33 cellular contexts compared by ENCODE assay signal in the genomic region with DNA sequence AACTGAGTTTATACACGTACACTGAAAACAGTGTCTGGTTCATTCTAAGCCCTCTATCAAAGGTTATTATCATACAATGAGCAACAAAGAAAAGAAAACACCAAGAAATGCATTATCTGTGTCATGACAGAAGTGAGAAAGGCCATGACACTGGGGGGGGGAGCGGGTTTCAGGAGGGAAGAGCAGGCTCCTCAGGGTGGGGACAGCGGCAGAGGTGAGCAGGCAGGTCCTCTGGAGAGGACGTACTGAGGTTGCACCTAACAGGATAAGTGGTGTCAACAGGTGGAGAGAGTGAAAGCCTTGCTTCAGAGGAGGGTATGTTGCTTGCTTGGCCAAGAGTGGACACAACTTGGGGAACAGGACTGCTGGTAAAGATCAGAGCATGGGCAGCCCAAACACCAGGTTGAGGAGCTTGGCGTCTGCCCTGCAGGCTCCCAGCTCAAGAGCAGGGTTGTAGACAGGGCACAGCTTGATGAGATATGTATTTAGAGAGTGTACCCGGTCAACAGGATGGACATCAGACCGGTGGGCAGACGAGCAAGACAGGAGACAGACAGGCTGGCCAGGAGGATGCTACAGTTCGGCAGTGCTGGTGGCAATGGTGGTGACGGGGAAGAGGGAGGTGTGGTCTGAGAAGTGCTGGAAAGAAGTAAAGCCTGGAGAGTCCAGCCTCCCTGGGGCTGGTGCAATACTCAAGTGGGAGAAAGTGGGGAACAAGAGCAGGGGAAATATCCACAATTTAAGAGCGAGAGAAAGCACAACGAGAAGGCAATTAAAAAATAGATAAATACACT. TPM values are rescaled to one million over a fixed set of nuclear protein-coding genes. Genes with fewer than 3 reads are reported as not detected.
DNase-seq lines count a peak whose midpoint lies in the region; ATAC-seq, FAIRE-seq and TF ChIP-seq lines count a peak whose summit lies in the region.
"Had no signal": no experiment of that assay in that cellular context is flagged by ENCODE, and none has a peak within 500 bp of the region (broad histone marks: within the 10 kb centered on the region; RNA-seq: fewer than 3 reads in every experiment).

No MANE protein-coding gene starts in this region.

- H4K20me1 ChIP-seq in GM12878 (ENCODE audit: control insufficient read depth, insufficient read depth): no peaks in the 10 kb centered on the region

- ATAC-seq in CD4-positive, CD25-positive, alpha-beta regulatory T cell (ENCODE audit: low read depth in 2 of 2): peak in 1 of 2 donors; percentile 19
- peak; percentile 28 for ATAC-seq in GM12878
- ATAC-seq: activated CD4-positive, alpha-beta T cell treated with anti-CD3 and anti-CD28 coated beads for 36 hours; foreskin keratinocyte; heart right ventricle; naive thymus-derived CD4-positive, alpha-beta T cell; PC-3 had no signal

- TF ChIP-seq POLR2A in GM12878 (IDR thresholded peaks at IDR 0.05; ENCODE audit: low read depth, low read length): no peak

- peak overlapping the region; percentile 31 for H4K8ac ChIP-seq in mesenchymal stem cell (ENCODE audit: low read length)

- no peak overlapping the region for H3K4me2 ChIP-seq in GM12878 (ENCODE audit: control insufficient read depth, insufficient read depth)
- H3K4me2 ChIP-seq in mesenchymal stem cell (ENCODE audit: low read length, poor library complexity, severe bottlenecking): no peak overlapping the region

- intact Hi-C loops in GM12878 (cut with micrococcal nuclease; ENCODE audit: unreplicated experiment): no loop called here

- DNase-seq in CD4-positive, CD25-positive, alpha-beta regulatory T cell: no peak
- DNase-seq in CD8-positive, alpha-beta memory T cell: no peak
- DNase-seq in GM12878 (ENCODE audit: low read depth, low spot score) (no peak), mesenchymal stem cell (no peak), DMS 273 treated with DMSO at 0.1 percent for 48 hours (lab: John Stamatoyannopoulos, UW) (no peak), GDM1 (lab: John Stamatoyannopoulos, UW) (no peak)
- no peak for DNase-seq in activated T-cell treated with anti-CD3 and anti-CD28 coated beads, Interleukin-2, amount 50 U/mL, for 48 hours
- DNase-seq: activated CD4-positive, alpha-beta T cell treated with anti-CD3 and anti-CD28 coated beads for 36 hours; activated CD8-positive, alpha-beta memory T cell treated with anti-CD3 and anti-CD28 coated beads for 24 hours; activated gamma-delta T cell; cerebellar nuclear complex; dorsolateral prefrontal cortex; foreskin keratinocyte; GF-D8; heart right ventricle; kidney; midbrain; naive thymus-derived CD4-positive, alpha-beta T cell; NCI-H1048; NCI-H1694 treated with DMSO at 0.1 percent for 48 hours; NCI-H2171; NCI-H524 treated with DMSO at 0.1 percent for 48 hours; NK-92 treated with Interleukin-12 subunit alpha and Interleukin-12 subunit beta, amount 100 ng/mL, for 24 hours; PC-3; right lobe of liver; Right ventricle myocardium superior; stimulated activated CD4-positive, alpha-beta T cell treated with anti-CD3 and anti-CD28 coated beads, Interleukin-12 subunit alpha, Interleukin-12 subunit beta, amount 100 ng/mL, for 4 hours; stimulated activated CD4-positive, alpha-beta T cell treated with anti-CD3 and anti-CD28 coated beads, Interleukin-2, amount 100 ng/mL, for 48 hours; T-helper 9 cell; transverse colon had no signal

- H2BK15ac ChIP-seq in mesenchymal stem cell (ENCODE audit: low read depth, poor library complexity, severe bottlenecking): no peak overlapping the region

- TF ChIP-seq EP300 in GM12878 (IDR thresholded peaks at IDR 0.05; ENCODE audit: borderline replicate concordance in 1 of 2, control insufficient read depth in 1 of 2, low read depth in 2 of 2, low read length in 2 of 2): no peak

- peak overlapping the region in 2 of 4 donors; percentile 54 to 58 for H3K4me3 Mint-ChIP-seq in CD4-positive, CD25-positive, alpha-beta regulatory T cell
- H3K4me3 Mint-ChIP-seq in CD8-positive, alpha-beta memory T cell: peak overlapping the region in 1 of 7 donors; percentile 0
- H3K4me3 Mint-ChIP-seq: activated CD4-positive, alpha-beta T cell treated with anti-CD3 and anti-CD28 coated beads for 36 hours; naive thymus-derived CD4-positive, alpha-beta T cell had no signal

- H3K23ac ChIP-seq in mesenchymal stem cell (ENCODE audit: low read length in 2 of 2): no peak overlapping the region

- no peak overlapping the region for H4K91ac ChIP-seq in mesenchymal stem cell (ENCODE audit: low read length)

- no peak for TF ChIP-seq CTCF in GM12878 (IDR thresholded peaks at IDR 0.05 in 2 of 3, conservative IDR thresholded peaks at IDR 0.05 in 1 of 3; ENCODE audit: control insufficient read depth in 2 of 3, extremely low read depth in 1 of 3, insufficient read depth in 1 of 3, low read depth in 3 of 3, low read length in 3 of 3)

- H2AFZ ChIP-seq in GM12878 (ENCODE audit: control insufficient read depth, low read depth, low read length): no peak overlapping the region
- H2AFZ ChIP-seq in mesenchymal stem cell (ENCODE audit: low read depth, low read length): no peak overlapping the region

- H3K27me3 Mint-ChIP-seq in CD4-positive, CD25-positive, alpha-beta regulatory T cell: peaks cover 16% of the 10 kb centered on the region
- peaks cover 0 to 6% of the 10 kb centered on the region in 2 donors for H3K27me3 Mint-ChIP-seq in CD8-positive, alpha-beta memory T cell
- H3K27me3 Mint-ChIP-seq: activated CD4-positive, alpha-beta T cell treated with anti-CD3 and anti-CD28 coated beads for 36 hours had no signal

- no peak overlapping the region for H3K14ac ChIP-seq in mesenchymal stem cell (ENCODE audit: low read length in 2 of 2)

- H3K4me1 ChIP-seq in CD4-positive, CD25-positive, alpha-beta regulatory T cell (ENCODE audit: control insufficient read depth, insufficient read depth, low read length, poor library complexity, severe bottlenecking): peaks cover 7% of the 10 kb centered on the region
- peaks cover 21% of the 10 kb centered on the region for H3K4me1 ChIP-seq in CD8-positive, alpha-beta memory T cell (ENCODE audit: insufficient read depth, low read length)
- no peaks in the 10 kb centered on the region; the same call in 1 of the 2 replicates for H3K4me1 ChIP-seq in GM12878 (ENCODE audit: control insufficient read depth, insufficient read depth, low read length)
- H3K4me1 ChIP-seq in mesenchymal stem cell (ENCODE audit: control insufficient read depth, insufficient read depth, low read depth, low read length): peaks cover 3% of the 10 kb centered on the region
- H3K4me1 ChIP-seq: foreskin keratinocyte, heart right ventricle, transverse colon had no signal

- no peak overlapping the region for H2BK5ac ChIP-seq in mesenchymal stem cell (ENCODE audit: low read depth, low read length, poor library complexity, severe bottlenecking)

- H2BK12ac ChIP-seq in mesenchymal stem cell (ENCODE audit: low read length in 2 of 2): peak overlapping the region in 1 of 2 experiments; percentile 7

- peaks cover 46% of the 10 kb centered on the region for H3K79me1 ChIP-seq in mesenchymal stem cell (replicated peaks; ENCODE audit: low read length, poor library complexity, severe bottlenecking)

- no peaks in the 10 kb centered on the region for H3K27me3 ChIP-seq in CD4-positive, CD25-positive, alpha-beta regulatory T cell (ENCODE audit: control insufficient read depth, insufficient read depth, low read length)
- H3K27me3 ChIP-seq in CD8-positive, alpha-beta memory T cell (ENCODE audit: insufficient read depth, low read length, poor library complexity, severe bottlenecking): no peaks in the 10 kb centered on the region
- H3K27me3 ChIP-seq in GM12878 (replicated peaks in 1 of 2; ENCODE audit: control insufficient read depth in 2 of 2, insufficient read depth in 2 of 2, low read length in 1 of 2) (peaks cover 0 to 6% of the 10 kb centered on the region in 2 experiments; a peak in 2 of 4 replicates), mesenchymal stem cell (ENCODE audit: control insufficient read depth in 1 of 2, insufficient read depth in 1 of 2, low read length in 2 of 2) (peaks cover 15 to 19% of the 10 kb centered on the region in 2 experiments)
- H3K27me3 ChIP-seq: dorsolateral prefrontal cortex, esophagus muscularis mucosa, right lobe of liver, transverse colon had no signal

- H3K4me1 Mint-ChIP-seq in CD4-positive, CD25-positive, alpha-beta regulatory T cell: peaks cover 0 to 26% (median 24%) of the 10 kb centered on the region in 4 donors
- peaks cover 41 to 48% (median 41%) of the 10 kb centered on the region in 3 donors for H3K4me1 Mint-ChIP-seq in CD8-positive, alpha-beta memory T cell

- no peak for FAIRE-seq in GM12878 (lab: Jason Lieb, UNC)
- FAIRE-seq: endometrium, kidney had no signal

- H2AK5ac ChIP-seq in mesenchymal stem cell (ENCODE audit: low read length, severe bottlenecking): no peak overlapping the region

- H3K9me3 ChIP-seq in CD4-positive, CD25-positive, alpha-beta regulatory T cell (ENCODE audit: control insufficient read depth in 2 of 2, low read length in 2 of 2): no peaks in the 10 kb centered on the region
- no peaks in the 10 kb centered on the region for H3K9me3 ChIP-seq in CD8-positive, alpha-beta memory T cell (ENCODE audit: low read length)
- H3K9me3 ChIP-seq in GM12878 (replicated peaks; ENCODE audit: control insufficient read depth, insufficient read depth, low read length) (no peaks in the 10 kb centered on the region; the same call in 2 of the 3 replicates), mesenchymal stem cell (ENCODE audit: control insufficient read depth, low read length) (no peaks in the 10 kb centered on the region)
- H3K9me3 ChIP-seq: esophagus muscularis mucosa, heart right ventricle, right lobe of liver, transverse colon had no signal

- H2BK120ac ChIP-seq in mesenchymal stem cell (ENCODE audit: low read depth, low read length): no peak overlapping the region

- H3K79me2 ChIP-seq in GM12878 (ENCODE audit: control insufficient read depth, insufficient read depth, low read length): no peaks in the 10 kb centered on the region

- RAD21 ChIA-PET in GM12878 (lab: Charles Lee; ENCODE audit: unreplicated experiment): interaction anchor here (0.6 to 1.7 kb wide), 5 partner anchors 48 to 122 kb away, joined by 3 to 5 read pairs (median 4); no protein-coding TSS in a partner anchor

- no TSS peak for BruUV-seq in GM12878 (replicated peaks; lab: Mats Ljungman, UMichigan)

- TF ChIP-seq RAD21 in GM12878 (IDR thresholded peaks at IDR 0.05; ENCODE audit: insufficient read depth, low read depth, low read length): no peak

- no peaks in the 10 kb centered on the region for H3K36me3 Mint-ChIP-seq in CD4-positive, CD25-positive, alpha-beta regulatory T cell
- peaks cover 2 to 5% (median 4%) of the 10 kb centered on the region in 3 donors for H3K36me3 Mint-ChIP-seq in CD8-positive, alpha-beta memory T cell
- H3K36me3 Mint-ChIP-seq: naive thymus-derived CD4-positive, alpha-beta T cell had no signal

- 21% methylated on average over 12 of the region's 12 CpGs for WGBS in GM12878 (ENCODE audit: insufficient coverage, insufficient replicate concordance, low lambda C conversion rate, missing lambda C conversion rate)
- 81% methylated on average over 11 of the region's 12 CpGs for WGBS in mesenchymal stem cell

- POLR2A ChIA-PET in CD8-positive, alpha-beta memory T cell (lab: Charles Lee): interaction anchor here (0.6 to 1.3 kb wide), 2 partner anchors 10 to 16 kb away, joined by 3 read pairs; partner anchors contain the start of gene WHRN
- POLR2A ChIA-PET in GM12878 (lab: Charles Lee): interaction anchor here (0.6 to 1.7 kb wide), 4 partner anchors 10 to 495 kb away, joined by 3 to 5 read pairs (median 3); partner anchors contain the start of gene ATP6V1G1

- H3K27ac ChIP-seq in CD4-positive, CD25-positive, alpha-beta regulatory T cell (ENCODE audit: insufficient read depth, low read length, poor library complexity, severe bottlenecking): no peak overlapping the region
- no peak overlapping the region for H3K27ac ChIP-seq in CD8-positive, alpha-beta memory T cell (ENCODE audit: low read depth, low read length)
- H3K27ac ChIP-seq in GM12878 (ENCODE audit: control insufficient read depth, insufficient read depth): no peak overlapping the region
- no peak overlapping the region for H3K27ac ChIP-seq in mesenchymal stem cell (ENCODE audit: low read length, poor library complexity, severe bottlenecking)
- H3K27ac ChIP-seq: esophagus muscularis mucosa, foreskin keratinocyte, heart right ventricle, right lobe of liver, transverse colon had no signal

- H3K36me3 ChIP-seq in CD4-positive, CD25-positive, alpha-beta regulatory T cell (ENCODE audit: control insufficient read depth, insufficient read depth, low read length): no peaks in the 10 kb centered on the region
- no peaks in the 10 kb centered on the region for H3K36me3 ChIP-seq in CD8-positive, alpha-beta memory T cell (ENCODE audit: insufficient read depth, low read length)
- H3K36me3 ChIP-seq in GM12878 (ENCODE audit: control insufficient read depth in 2 of 2, insufficient read depth in 2 of 2, low read length in 1 of 2) (no peaks in the 10 kb centered on the region), mesenchymal stem cell (ENCODE audit: control insufficient read depth in 1 of 2, insufficient read depth in 2 of 2, low read depth in 1 of 2, low read length in 2 of 2) (peaks cover 0 to 5% of the 10 kb centered on the region in 2 experiments)
- H3K36me3 ChIP-seq: esophagus muscularis mucosa, heart right ventricle, right lobe of liver, transverse colon had no signal

- no peak overlapping the region for H3K4me3 ChIP-seq in CD4-positive, CD25-positive, alpha-beta regulatory T cell (ENCODE audit: low read depth, low read length)
- no peak overlapping the region for H3K4me3 ChIP-seq in CD8-positive, alpha-beta memory T cell (ENCODE audit: low read length)
- H3K4me3 ChIP-seq in GM12878 (no peak overlapping the region), mesenchymal stem cell (ENCODE audit: insufficient read depth in 1 of 2, low read depth in 1 of 2, low read length in 2 of 2) (no peak overlapping the region)
- H3K4me3 ChIP-seq: dorsolateral prefrontal cortex, esophagus muscularis mucosa, heart right ventricle, right lobe of liver, transverse colon had no signal

- CTCF ChIA-PET in CD8-positive, alpha-beta memory T cell (lab: Charles Lee): interaction anchor here (1.4 to 3.0 kb wide), 2 partner anchors 9 to 159 kb away, joined by 4 to 10 read pairs; no protein-coding TSS in a partner anchor
- CTCF ChIA-PET in GM12878 (lab: Yijun Ruan, JAX): interaction anchor here (0.6 to 3.9 kb wide), 12 partner anchors 7 to 158 kb away, joined by 3 to 29 read pairs (median 4); partner anchors contain the start of gene ATP6V1G1

- H3K27ac Mint-ChIP-seq in CD4-positive, CD25-positive, alpha-beta regulatory T cell: peak overlapping the region in 2 of 3 donors; percentile 6 to 47
- H3K27ac Mint-ChIP-seq in CD8-positive, alpha-beta memory T cell: peak overlapping the region in 5 of 8 donors; percentile 7 to 53 (median 18)
- H3K27ac Mint-ChIP-seq: activated CD4-positive, alpha-beta T cell treated with anti-CD3 and anti-CD28 coated beads for 36 hours; progenitor cell of endocrine pancreas had no signal

- in situ Hi-C loops in GM12878 (cut with MboI): no loop called here

- H3K9ac ChIP-seq in GM12878 (ENCODE audit: control insufficient read depth, insufficient read depth, low read length) (no peak overlapping the region), mesenchymal stem cell (ENCODE audit: low read length) (no peak overlapping the region)

- SMC1A ChIA-PET in GM12878 (lab: Charles Lee; ENCODE audit: uncharacterized antibody, unreplicated experiment): interaction anchor here (0.9 to 10.1 kb wide), 6 partner anchors 8 to 159 kb away, joined by 3 to 177 read pairs (median 8); no protein-coding TSS in a partner anchor

- peaks cover 0 to under 1% (median 0%) of the 10 kb centered on the region in 7 donors for H3K9me3 Mint-ChIP-seq in CD4-positive, CD25-positive, alpha-beta regulatory T cell
- no peaks in the 10 kb centered on the region for H3K9me3 Mint-ChIP-seq in CD8-positive, alpha-beta memory T cell

- no peak overlapping the region for H3K4ac ChIP-seq in mesenchymal stem cell (ENCODE audit: low read depth in 1 of 2, low read length in 2 of 2)

- no peak overlapping the region for H3K18ac ChIP-seq in mesenchymal stem cell (ENCODE audit: low read depth in 1 of 2, low read length in 2 of 2)

RNA-seq across cellular contexts. Expression of gene WHRN, which starts 10.3 kb away (rescaled TPM):
- total RNA-seq in CD4-positive, CD25-positive, alpha-beta regulatory T cell: 24.2 TPM
- 1 to 10 TPM in 3 of 4 donors, under 1 TPM in 1; 1.00 to 1.5 (median 1.4) TPM for polyA plus RNA-seq in CD4-positive, CD25-positive, alpha-beta regulatory T cell
- total RNA-seq in CD8-positive, alpha-beta memory T cell: 1 to 10 TPM; 8.6 to 9.0 TPM
- polyA plus RNA-seq in CD8-positive, alpha-beta memory T cell: 5.5 TPM
- 110 and 114 TPM in 2 replicates for total RNA-seq in GM12878 (2013; cell fraction: nucleolus; rRNA removed)
- total RNA-seq in GM12878 (2014; rRNA removed): 0.33 and 0.34 TPM in 2 replicates
- total RNA-seq in GM12878 (2014; rRNA removed; fragmentation: Illumina TruSeq; extraction: Trizol): 0.18 TPM in 2 replicates
- 0.98 and 1.2 TPM in 2 replicates for total RNA-seq in GM12878 (2021)
- 1.3 TPM for polyA plus RNA-seq in GM12878 (2011; ENCODE audit: low read depth)
- 9.9 and 18.2 TPM in 2 replicates for polyA plus RNA-seq in GM12878 (2011; rRNA removed)
- 20.1 and 23.8 TPM in 2 replicates for polyA plus RNA-seq in GM12878 (2011; cell fraction: cytosol; rRNA removed)
- 247 and 273 TPM in 2 replicates for polyA plus RNA-seq in GM12878 (2011; cell fraction: nucleus; rRNA removed)
- polyA plus RNA-seq in GM12878 (2012): 4.2 and 4.5 TPM in 2 replicates
- polyA plus RNA-seq in GM12878 (2014; fragmentation: Illumina TruSeq; extraction: Trizol): 0.17 and 0.29 TPM in 2 replicates
- under 1 TPM in 1 of 2 experiments, not detected in 1; 0.04 TPM for polyA plus RNA-seq in GM12878 (2014; fragmentation: Nextera tagmentation; extraction: Ambion mirVana)
- 0.82 and 0.86 TPM in 2 replicates for polyA plus RNA-seq in GM12878 (2014; rRNA removed)
- 1 to 10 TPM in 1 of 2 experiments, under 1 TPM in 1; 0.68 to 1.1 TPM for polyA plus RNA-seq in GM12878 (2016; fragmentation: Nextera tagmentation; extraction: Ambion mirVana)
- 7.0 and 17.7 TPM in 2 replicates for polyA minus RNA-seq in GM12878 (2011; rRNA and poly(A)+ RNA removed)
- polyA minus RNA-seq in GM12878 (2011; cell fraction: cytosol; rRNA and poly(A)+ RNA removed): 6.4 and 12.8 TPM in 2 replicates
- polyA minus RNA-seq in GM12878 (2011; cell fraction: nucleus; rRNA and poly(A)+ RNA removed): 54.9 and 86.5 TPM in 2 replicates
- polyA plus RNA-seq in mesenchymal stem cell (2013, experiment 1 of 2): 4.0 TPM
- polyA plus RNA-seq in mesenchymal stem cell (2013, experiment 2 of 2): 3.5 TPM
